In the genomic region with DNA sequence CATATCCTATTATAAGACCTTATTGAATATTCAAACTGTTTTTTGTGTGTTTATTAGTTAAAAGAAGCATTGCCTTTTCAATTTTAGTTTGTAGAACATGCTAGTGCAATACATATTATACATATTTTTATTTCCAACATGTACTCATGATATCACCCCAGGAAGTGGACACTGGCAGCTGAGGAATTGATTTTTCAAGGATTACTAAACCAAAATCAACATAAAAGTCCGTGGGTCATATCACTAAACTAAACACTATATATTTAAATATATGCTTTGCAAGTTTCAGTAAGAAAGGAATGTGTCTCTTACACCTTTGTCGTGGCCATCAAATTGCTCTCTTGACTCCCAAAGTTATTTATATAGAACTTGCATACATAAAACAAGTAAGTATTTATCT, we compare ENCODE assay signal across 1 cellular context.
TF ChIP-seq lines count a peak whose summit lies in the region.

No MANE protein-coding gene starts in this region.

TF ChIP-seq in HCT116, 20 proteins besides CTCF, POLR2A, EP300 and RAD21 (continued from another document):
- TF ChIP-seq, protein P1, sequence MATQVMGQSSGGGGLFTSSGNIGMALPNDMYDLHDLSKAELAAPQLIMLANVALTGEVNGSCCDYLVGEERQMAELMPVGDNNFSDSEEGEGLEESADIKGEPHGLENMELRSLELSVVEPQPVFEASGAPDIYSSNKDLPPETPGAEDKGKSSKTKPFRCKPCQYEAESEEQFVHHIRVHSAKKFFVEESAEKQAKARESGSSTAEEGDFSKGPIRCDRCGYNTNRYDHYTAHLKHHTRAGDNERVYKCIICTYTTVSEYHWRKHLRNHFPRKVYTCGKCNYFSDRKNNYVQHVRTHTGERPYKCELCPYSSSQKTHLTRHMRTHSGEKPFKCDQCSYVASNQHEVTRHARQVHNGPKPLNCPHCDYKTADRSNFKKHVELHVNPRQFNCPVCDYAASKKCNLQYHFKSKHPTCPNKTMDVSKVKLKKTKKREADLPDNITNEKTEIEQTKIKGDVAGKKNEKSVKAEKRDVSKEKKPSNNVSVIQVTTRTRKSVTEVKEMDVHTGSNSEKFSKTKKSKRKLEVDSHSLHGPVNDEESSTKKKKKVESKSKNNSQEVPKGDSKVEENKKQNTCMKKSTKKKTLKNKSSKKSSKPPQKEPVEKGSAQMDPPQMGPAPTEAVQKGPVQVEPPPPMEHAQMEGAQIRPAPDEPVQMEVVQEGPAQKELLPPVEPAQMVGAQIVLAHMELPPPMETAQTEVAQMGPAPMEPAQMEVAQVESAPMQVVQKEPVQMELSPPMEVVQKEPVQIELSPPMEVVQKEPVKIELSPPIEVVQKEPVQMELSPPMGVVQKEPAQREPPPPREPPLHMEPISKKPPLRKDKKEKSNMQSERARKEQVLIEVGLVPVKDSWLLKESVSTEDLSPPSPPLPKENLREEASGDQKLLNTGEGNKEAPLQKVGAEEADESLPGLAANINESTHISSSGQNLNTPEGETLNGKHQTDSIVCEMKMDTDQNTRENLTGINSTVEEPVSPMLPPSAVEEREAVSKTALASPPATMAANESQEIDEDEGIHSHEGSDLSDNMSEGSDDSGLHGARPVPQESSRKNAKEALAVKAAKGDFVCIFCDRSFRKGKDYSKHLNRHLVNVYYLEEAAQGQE (IDR thresholded peaks at IDR 0.05; ENCODE audit: low read depth) = no peak
- no peak for TF ChIP-seq ELF1 (IDR thresholded peaks at IDR 0.05; ENCODE audit: borderline replicate concordance, low read depth)
